13 cellular contexts compared by ENCODE assay signal in the genomic region with DNA sequence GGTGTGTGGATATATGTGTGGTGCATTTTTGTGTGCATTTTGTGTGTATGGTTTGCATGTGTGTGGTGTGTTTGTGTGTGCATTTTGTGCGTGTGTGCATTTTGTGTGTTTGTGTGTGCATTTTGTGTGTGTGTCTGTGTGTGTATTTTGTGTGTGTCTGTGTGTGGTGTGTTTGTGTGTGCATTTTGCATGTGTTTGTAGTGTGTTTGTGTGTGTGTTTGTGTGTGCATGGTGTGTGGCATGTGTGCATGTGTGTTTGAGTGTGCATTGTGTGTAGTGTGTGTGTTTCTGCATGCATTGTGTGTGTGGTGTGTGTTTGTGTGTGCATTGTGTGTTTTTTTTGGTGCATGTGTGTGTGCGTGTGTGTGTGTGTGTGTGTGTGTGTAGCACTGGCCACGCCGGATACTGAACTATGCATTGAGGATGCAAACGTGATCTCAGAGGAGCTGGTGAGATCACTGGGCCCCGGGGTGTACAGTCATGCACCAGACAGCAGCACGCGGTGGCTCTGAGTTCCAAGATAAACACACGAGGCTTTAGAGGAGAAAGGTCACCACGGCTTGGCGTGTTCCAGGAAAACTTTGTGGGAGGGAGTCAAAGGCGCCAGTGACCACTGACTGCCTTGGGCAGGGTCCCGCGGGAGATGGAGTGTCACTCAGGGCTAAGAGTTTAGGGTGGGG.
DNase-seq lines count a peak whose midpoint lies in the region; ATAC-seq and TF ChIP-seq lines count a peak whose summit lies in the region.
"Had no signal": no experiment of that assay in that cellular context is flagged by ENCODE, and none has a peak within 500 bp of the region (broad histone marks: within the 10 kb centered on the region; RNA-seq: fewer than 3 reads in every experiment).

No MANE protein-coding gene starts in this region.

- H3K27ac ChIP-seq in colonic mucosa (no peak overlapping the region), lower lobe of right lung (no peak overlapping the region)
- H3K27ac ChIP-seq: BLaER1, neutrophil had no signal

- intact Hi-C loops in colonic mucosa (cut with DNase I) (no loop called here), lower lobe of right lung (cut with DNase I) (no loop called here)

- H3K4me3 ChIP-seq in AG04449 (ENCODE audit: low read depth, low read length) (no peak overlapping the region), colonic mucosa (no peak overlapping the region), lower lobe of right lung (no peak overlapping the region)
- H3K4me3 ChIP-seq: BLaER1 had no signal

- no peaks in the 10 kb centered on the region for H3K4me1 ChIP-seq in colonic mucosa
- H3K4me1 ChIP-seq in lower lobe of right lung: peaks cover 13% of the 10 kb centered on the region
- H3K4me1 ChIP-seq: BLaER1 had no signal

- H3K9me3 ChIP-seq in colonic mucosa: no peaks in the 10 kb centered on the region
- H3K9me3 ChIP-seq in lower lobe of right lung: no peaks in the 10 kb centered on the region
- H3K9me3 ChIP-seq: BLaER1, neutrophil had no signal

- CTCF ChIA-PET in AG04449 (lab: Yijun Ruan, JAX): no interaction called here

- TF ChIP-seq CTCF in AG04449 (IDR thresholded peaks at IDR 0.05; ENCODE audit: insufficient read depth, low read length, missing control alignments): no peak
- no peak for TF ChIP-seq CTCF in colonic mucosa (IDR thresholded peaks at IDR 0.05)
- TF ChIP-seq CTCF in lower lobe of right lung (IDR thresholded peaks at IDR 0.05): no peak

- ATAC-seq in lower lobe of right lung (peak; percentile 37 to 49), GM19467 (IDR thresholded peaks at IDR 0.05; ENCODE audit: unreplicated experiment) (no peak), HG03175 (IDR thresholded peaks at IDR 0.05; ENCODE audit: unreplicated experiment) (no peak)

- POLR2A ChIA-PET in AG04449 (lab: Yijun Ruan, JAX): no interaction called here

- H3K9ac ChIP-seq in colonic mucosa (ENCODE audit: low read depth in 2 of 2, low read length in 2 of 2): peak overlapping the region in 1 of 2 donors; percentile 44
- H3K9ac ChIP-seq: BLaER1 had no signal

- DNase-seq in AG04449 (ENCODE audit: low read depth, low spot score) (peak; percentile 19), LoVo (ENCODE audit: low spot score) (peak; percentile 81), colonic mucosa (peak; percentile 84), lower lobe of right lung (no peak), GM19240 (ENCODE audit: insufficient read length, low spot score) (no peak), GM03348 (ENCODE audit: low spot score) (no peak)
- DNase-seq: activated T-cell treated with anti-CD3 and anti-CD28 coated beads, Interleukin-2, amount 50 U/mL, for 24 hours; NCI-H1105 treated with DMSO at 0.1 percent for 48 hours; SHP77 treated with DMSO at 0.1 percent for 48 hours had no signal

- H3K27me3 ChIP-seq in colonic mucosa: no peaks in the 10 kb centered on the region
- no peaks in the 10 kb centered on the region for H3K27me3 ChIP-seq in lower lobe of right lung (ENCODE audit: low read depth)
- H3K27me3 ChIP-seq: BLaER1, neutrophil had no signal

- H3K36me3 ChIP-seq in colonic mucosa (no peaks in the 10 kb centered on the region), lower lobe of right lung (no peaks in the 10 kb centered on the region)
- H3K36me3 ChIP-seq: BLaER1, neutrophil had no signal

Comparison
In these comparisons a context has a peak if more than half of its experiments do, and no peak if none do; other contexts are left out.
1. DNase-seq: peak in AG04449 (single experiment), LoVo (single experiment) and colonic mucosa (single experiment); none in lower lobe of right lung (single experiment), GM19240 (single experiment) and GM03348 (single experiment).
2. ATAC-seq: peak in lower lobe of right lung (2 of 2); none in GM19467 (single experiment) and HG03175 (single experiment).